Comparison of ENCODE assay signal across 8 cellular contexts in genomic region chr18:37565985-37566478, GRCh38. TPM values are rescaled to one million over a fixed set of nuclear protein-coding genes. Genes with fewer than 3 reads are reported as not detected.
DNase-seq lines count a peak whose midpoint lies in the region; ATAC-seq, FAIRE-seq and TF ChIP-seq lines count a peak whose summit lies in the region.

No MANE protein-coding gene starts in this region.

- H3K9ac ChIP-seq in HepG2 (ENCODE audit: insufficient read depth, low read depth, low read length): no peak overlapping the region

- peak overlapping the region in 2 of 3 donors; percentile 19 to 48 for H3K4me3 ChIP-seq in right lobe of liver
- no peak overlapping the region for H3K4me3 ChIP-seq in HepG2 (replicated peaks in 1 of 3; ENCODE audit: insufficient read depth in 1 of 3, low read depth in 2 of 3, low read length in 3 of 3)
- peak overlapping the region; percentile 48 for H3K4me3 ChIP-seq in cardiac muscle cell
- H3K4me3 ChIP-seq in prostate gland: peak overlapping the region; percentile 35 to 37

- FAIRE-seq in HepG2 (lab: Jason Lieb, UNC): no peak

- TF ChIP-seq POLR2A in right lobe of liver (IDR thresholded peaks at IDR 0.05) (no peak), HepG2 (IDR thresholded peaks at IDR 0.05; ENCODE audit: insufficient read depth in 1 of 2, low read depth in 2 of 2, low read length in 2 of 2) (no peak), prostate gland (IDR thresholded peaks at IDR 0.05) (no peak)

- ATAC-seq in right lobe of liver (peak in 3 of 4 donors; percentile 25 to 39 (median 31)), HepG2 (no peak), T-helper 17 cell (no peak), HG02798 (IDR thresholded peaks at IDR 0.05; ENCODE audit: poor library complexity, unreplicated experiment) (no peak), GM19455 (IDR thresholded peaks at IDR 0.05; ENCODE audit: unreplicated experiment) (no peak)

- POLR2A ChIA-PET in HepG2 (lab: Yijun Ruan, JAX): no interaction called here

- H3K4me2 ChIP-seq in HepG2 (ENCODE audit: low read depth, low read length): no peak overlapping the region

- TF ChIP-seq RAD21 in HepG2 (CRISPR knock-in tag; IDR thresholded peaks at IDR 0.05): no peak

- H3K27me3 ChIP-seq in right lobe of liver: no peaks in the 10 kb centered on the region
- peaks cover 1 to 40% of the 10 kb centered on the region in 2 experiments; a peak in 3 of 5 replicates for H3K27me3 ChIP-seq in HepG2 (ENCODE audit: control insufficient read depth in 1 of 2, insufficient read depth in 2 of 2, low read length in 2 of 2)
- peaks cover 91% of the 10 kb centered on the region for H3K27me3 ChIP-seq in cardiac muscle cell
- peaks cover 2% of the 10 kb centered on the region for H3K27me3 ChIP-seq in prostate gland (replicated peaks; ENCODE audit: insufficient read depth)

- no peak for TF ChIP-seq EP300 in HepG2 (IDR thresholded peaks at IDR 0.05; ENCODE audit: low read depth in 2 of 2, low read length in 2 of 2)
- TF ChIP-seq EP300 in HepG2 (CRISPR knock-in tag; IDR thresholded peaks at IDR 0.05; ENCODE audit: borderline replicate concordance): no peak

- H3K36me3 ChIP-seq in right lobe of liver: no peaks in the 10 kb centered on the region
- no peaks in the 10 kb centered on the region for H3K36me3 ChIP-seq in HepG2 (replicated peaks in 1 of 2; ENCODE audit: control insufficient read depth in 1 of 2, insufficient read depth in 2 of 2, low read length in 2 of 2)
- H3K36me3 ChIP-seq in cardiac muscle cell: no peaks in the 10 kb centered on the region
- H3K36me3 ChIP-seq in prostate gland: no peaks in the 10 kb centered on the region

- H3K27me3 Mint-ChIP-seq in T-helper 17 cell: peaks cover 69% of the 10 kb centered on the region

- in situ Hi-C loops in HepG2 (cut with HindIII; ENCODE audit: extremely low pct_ligation_motif_present, low pct_unique_long_range_greater_than_20kb): no loop called here

- no peaks in the 10 kb centered on the region for H4K20me1 ChIP-seq in HepG2 (ENCODE audit: insufficient read depth, low read length)

- H3K27ac Mint-ChIP-seq in T-helper 17 cell: no peak overlapping the region

- DNase-seq in right lobe of liver (no peak), HepG2 (ENCODE audit: low spot score) (no peak), T-helper 17 cell (no peak), cardiac muscle cell (ENCODE audit: low read depth in 1 of 2, low spot score in 1 of 2) (peak; percentile 73 to 85), prostate gland (ENCODE audit: low spot score) (peak; percentile 42), T1000 (lab: John Stamatoyannopoulos, UW) (no peak)

- H3K9me3 ChIP-seq in right lobe of liver (no peaks in the 10 kb centered on the region), HepG2 (ENCODE audit: low read length) (no peaks in the 10 kb centered on the region), T-helper 17 cell (ENCODE audit: control insufficient read depth, low read length, poor library complexity, severe bottlenecking) (no peaks in the 10 kb centered on the region), cardiac muscle cell (ENCODE audit: low read depth) (no peaks in the 10 kb centered on the region), prostate gland (no peaks in the 10 kb centered on the region)

- CTCF ChIA-PET in HepG2 (lab: Yijun Ruan, JAX; ENCODE audit: low intra/inter-chr PET ratio, low total read pairs): no interaction called here

- intact Hi-C loops in right lobe of liver (cut with DNase I): no loop called here
- intact Hi-C loops in HepG2 (cut with micrococcal nuclease; ENCODE audit: unreplicated experiment): no loop called here
- intact Hi-C loops in prostate gland (cut with DNase I): no loop called here

- H3K4me1 Mint-ChIP-seq in T-helper 17 cell: peaks cover 7% of the 10 kb centered on the region

- H3K4me1 ChIP-seq in right lobe of liver: peaks cover 0 to 14% (median 5%) of the 10 kb centered on the region in 4 donors
- H3K4me1 ChIP-seq in HepG2 (ENCODE audit: insufficient read depth, low read length): no peaks in the 10 kb centered on the region
- H3K4me1 ChIP-seq in cardiac muscle cell (ENCODE audit: low read depth): no peaks in the 10 kb centered on the region
- H3K4me1 ChIP-seq in prostate gland (replicated peaks): no peaks in the 10 kb centered on the region

- H3K4me3 Mint-ChIP-seq in T-helper 17 cell: peak overlapping the region; percentile 83

- no peak overlapping the region for H3K27ac ChIP-seq in right lobe of liver
- no peak overlapping the region for H3K27ac ChIP-seq in HepG2 (ENCODE audit: extremely low read length, insufficient read depth, low read length)
- no peak overlapping the region for H3K27ac ChIP-seq in cardiac muscle cell
- H3K27ac ChIP-seq in prostate gland: no peak overlapping the region

- no TSS peak for BruUV-seq in HepG2 (replicated peaks; lab: Mats Ljungman, UMichigan)

- TF ChIP-seq CTCF in right lobe of liver (IDR thresholded peaks at IDR 0.05): no peak
- TF ChIP-seq CTCF in HepG2 (CRISPR knock-in tag; IDR thresholded peaks at IDR 0.05): no peak
- TF ChIP-seq CTCF in cardiac muscle cell (IDR thresholded peaks at IDR 0.05; ENCODE audit: low read depth, low read length): no peak
- no peak for TF ChIP-seq CTCF in prostate gland (IDR thresholded peaks at IDR 0.05)

- WGBS in right lobe of liver (ENCODE audit: insufficient coverage, low coverage, low lambda C conversion rate, missing lambda C conversion rate): 3% methylated on average over 22 of the region's 49 CpGs
- 27% methylated on average over 21 of the region's 49 CpGs for WGBS in HepG2 (ENCODE audit: low lambda C conversion rate)
- 4% methylated on average over 44 of the region's 49 CpGs for WGBS in prostate gland

- H3K36me3 Mint-ChIP-seq in T-helper 17 cell (ENCODE audit: low read depth): no peaks in the 10 kb centered on the region

- H2AFZ ChIP-seq in HepG2 (ENCODE audit: low read length): no peak overlapping the region

- H3K79me2 ChIP-seq in HepG2 (ENCODE audit: insufficient read depth, low read length): no peaks in the 10 kb centered on the region

TF ChIP-seq in HepG2, 621 proteins besides CTCF, POLR2A, EP300 and RAD21 (continues in another document):
- no peak for TF ChIP-seq NFE2L2 (IDR thresholded peaks at IDR 0.05; ENCODE audit: low read length)
- TF ChIP-seq KLF6 (CRISPR knock-in tag; IDR thresholded peaks at IDR 0.05): no peak
- TF ChIP-seq SP140L (CRISPR knock-in tag; IDR thresholded peaks at IDR 0.05; ENCODE audit: borderline replicate concordance): no peak
- no peak for TF ChIP-seq ZZZ3 (CRISPR knock-in tag; IDR thresholded peaks at IDR 0.05; ENCODE audit: borderline replicate concordance)
- no peak for TF ChIP-seq NCOA1 (CRISPR knock-in tag; IDR thresholded peaks at IDR 0.05)

RNA-seq across cellular contexts. Expression of gene CELF4, which starts 0.4 kb away (rescaled TPM):
- under 1 TPM in 1 of 6 experiments, not detected in 5; 0.06 TPM for total RNA-seq in right lobe of liver
- not detected in 2 replicates for total RNA-seq in HepG2 (2016; rRNA removed; fragmentation: Illumina TruSeq; extraction: Trizol)
- not detected in 2 replicates for total RNA-seq in HepG2 (2016; cell fraction: cytosol; rRNA removed; fragmentation: Illumina TruSeq; extraction: Trizol; ENCODE audit: low read depth)
- not detected in 2 replicates for total RNA-seq in HepG2 (2016; cell fraction: insoluble cytoplasmic fraction; rRNA removed; fragmentation: Illumina TruSeq; extraction: Trizol)
- not detected in 2 replicates for total RNA-seq in HepG2 (2016; cell fraction: membrane; rRNA removed; fragmentation: Illumina TruSeq; extraction: Trizol)
- not detected in 2 replicates for total RNA-seq in HepG2 (2016; cell fraction: nucleus; rRNA removed; fragmentation: Illumina TruSeq; extraction: Trizol)
- not detected in 2 replicates for polyA plus RNA-seq in HepG2 (2011; rRNA removed)
- not detected in 2 replicates for polyA plus RNA-seq in HepG2 (2011; cell fraction: cytosol; rRNA removed)
- not detected in 2 replicates for polyA plus RNA-seq in HepG2 (2011; cell fraction: nucleus; rRNA removed)
- 0.05 and 0.07 TPM in 2 replicates for polyA plus RNA-seq in HepG2 (2012)
- polyA plus RNA-seq in HepG2 (2016; cell fraction: cytosol; fragmentation: Illumina TruSeq; extraction: Trizol; ENCODE audit: low read depth): not detected in 2 replicates
- polyA plus RNA-seq in HepG2 (2016; cell fraction: insoluble cytoplasmic fraction; fragmentation: Illumina TruSeq; extraction: Trizol; ENCODE audit: low read depth): not detected in 2 replicates
- polyA plus RNA-seq in HepG2 (2016; cell fraction: membrane; fragmentation: Illumina TruSeq; extraction: Trizol; ENCODE audit: low read depth): not detected in 2 replicates
- not detected in 2 replicates for polyA plus RNA-seq in HepG2 (2016; cell fraction: nucleus; fragmentation: Illumina TruSeq; extraction: Trizol; ENCODE audit: insufficient read depth, low read depth)
- polyA minus RNA-seq in HepG2 (2011; rRNA and poly(A)+ RNA removed; ENCODE audit: low replicate concordance): not detected in 2 replicates
- polyA minus RNA-seq in HepG2 (2011; cell fraction: cytosol; rRNA and poly(A)+ RNA removed): not detected in 2 replicates
- polyA minus RNA-seq in HepG2 (2011; cell fraction: nucleus; rRNA and poly(A)+ RNA removed): not detected in 2 replicates
- not detected for total RNA-seq in T-helper 17 cell
- total RNA-seq in cardiac muscle cell: 0.35 and 1.6 TPM in 2 replicates
- polyA plus RNA-seq in cardiac muscle cell: 2.1 and 4.3 TPM in 2 replicates
- 1 to 10 TPM; 7.8 to 8.5 TPM for total RNA-seq in prostate gland

Comparison
In these comparisons a context has a peak if more than half of its experiments do, and no peak if none do; other contexts are left out.
1. ATAC-seq: peak in right lobe of liver (3 of 4); none in HepG2 (single experiment), T-helper 17 cell (single experiment), HG02798 (single experiment) and GM19455 (single experiment).
2. H3K4me3 ChIP-seq: peak in right lobe of liver (2 of 3), cardiac muscle cell (single experiment) and prostate gland (2 of 2); none in HepG2 (0 of 3).
3. DNase-seq: peak in cardiac muscle cell (2 of 2) and prostate gland (single experiment); none in right lobe of liver (0 of 3), HepG2 (single experiment), T-helper 17 cell (0 of 3) and T1000 (single experiment).